In the genomic region with DNA sequence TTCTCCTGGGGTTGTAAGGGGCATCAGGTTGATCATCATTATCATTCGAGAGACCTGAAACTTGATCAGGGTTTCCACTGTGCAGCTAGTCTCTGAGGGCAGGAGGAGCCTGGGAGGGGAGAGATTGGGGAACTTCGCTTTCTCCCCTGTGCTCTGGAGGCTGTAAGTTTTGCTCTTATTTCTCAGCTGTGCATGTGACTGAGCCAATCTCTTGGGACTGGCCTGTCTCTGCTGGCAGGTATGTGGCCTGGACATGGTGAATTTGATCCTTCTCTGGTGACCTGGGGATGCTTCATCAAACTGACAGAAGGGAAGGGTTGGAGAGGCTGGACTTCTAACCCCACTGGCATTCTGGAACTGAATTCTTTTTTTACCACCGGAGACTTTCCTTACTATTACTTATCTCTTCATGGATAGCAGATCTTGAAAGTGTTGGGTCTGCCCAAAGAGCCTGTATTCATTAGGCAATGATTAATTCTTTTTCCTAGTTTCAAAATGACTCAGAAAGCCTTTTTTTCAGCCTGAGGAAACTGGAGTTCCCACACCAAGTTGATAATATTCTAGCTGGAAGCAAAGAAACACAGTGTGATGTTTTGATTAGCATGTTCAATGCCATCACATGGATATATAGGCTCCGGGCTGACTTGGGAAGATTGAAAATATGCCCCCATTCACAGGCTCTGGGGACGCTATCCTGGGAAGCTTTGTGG, we compare ENCODE assay signal across 16 cellular contexts. TPM values are rescaled to one million over a fixed set of nuclear protein-coding genes. Genes with fewer than 3 reads are reported as not detected.
DNase-seq lines count a peak whose midpoint lies in the region; ATAC-seq and TF ChIP-seq lines count a peak whose summit lies in the region.
"Had no signal": no experiment of that assay in that cellular context is flagged by ENCODE, and none has a peak within 500 bp of the region (broad histone marks: within the 10 kb centered on the region; RNA-seq: fewer than 3 reads in every experiment).

No MANE protein-coding gene starts in this region.

- no peak overlapping the region for H3K4me3 Mint-ChIP-seq in activated naive CD4-positive, alpha-beta T cell treated with anti-CD3 and anti-CD28 coated beads for 36 hours
- H3K4me3 Mint-ChIP-seq: T-helper 2 cell treated with Interferon-gamma antibody and Interleukin-4, amounts not matched to agents 5 μg/mL and 100 μg/mL, for 36 hours had no signal

- H3K4me1 Mint-ChIP-seq in activated naive CD4-positive, alpha-beta T cell treated with anti-CD3 and anti-CD28 coated beads for 36 hours (ENCODE audit: low read depth): peaks cover 15% of the 10 kb centered on the region

- H3K27me3 ChIP-seq in heart left ventricle (no peaks in the 10 kb centered on the region), uterus (no peaks in the 10 kb centered on the region)

- H3K9me3 ChIP-seq in heart left ventricle (peaks cover 0 to 15% (median under 1%) of the 10 kb centered on the region in 12 donors), uterus (no peaks in the 10 kb centered on the region)

- peaks cover 24 to 91% (median 73%) of the 10 kb centered on the region in 12 donors for H3K4me1 ChIP-seq in heart left ventricle
- H3K4me1 ChIP-seq in uterus: peaks cover 0 to 30% of the 10 kb centered on the region in 2 donors

- H3K36me3 ChIP-seq in heart left ventricle (peaks cover 0 to 16% (median 0%) of the 10 kb centered on the region in 9 donors), uterus (no peaks in the 10 kb centered on the region)

- no peak overlapping the region for H3K4me3 ChIP-seq in heart left ventricle
- no peak overlapping the region for H3K4me3 ChIP-seq in choroid plexus epithelial cell (ENCODE audit: low read depth, low read length)
- no peak overlapping the region for H3K4me3 ChIP-seq in uterus

- peaks cover 4% of the 10 kb centered on the region for H3K9me3 Mint-ChIP-seq in activated naive CD4-positive, alpha-beta T cell treated with anti-CD3 and anti-CD28 coated beads for 36 hours
- H3K9me3 Mint-ChIP-seq: T-helper 2 cell treated with Interferon-gamma antibody and Interleukin-4, amounts not matched to agents 5 μg/mL and 100 μg/mL, for 36 hours had no signal

- intact Hi-C loops in heart left ventricle (cut with DNase I): loop anchor here in 2 of 10 donors (5.0 to 10.0 kb wide), 2 partner anchors 36 to 138 kb away; partner anchors contain the start of gene TSPAN18 (in 1 of the 2)
- intact Hi-C loops in left cardiac atrium (cut with DNase I): loop anchor here in 1 of 2 donors (5.0 kb wide), 1 partner anchor 94 kb away; no protein-coding TSS in a partner anchor
- intact Hi-C loops in uterus (cut with DNase I; ENCODE audit: low total_unique reads): no loop called here
- intact Hi-C loops in activated naive CD4-positive, alpha-beta T cell treated with anti-CD3 and anti-CD28 coated beads for 36 hours (cut with micrococcal nuclease): no loop called here

- TF ChIP-seq POLR2A in heart left ventricle (IDR thresholded peaks at IDR 0.05): no peak
- no peak for TF ChIP-seq POLR2A in uterus (IDR thresholded peaks at IDR 0.05)

- TF ChIP-seq CTCF in heart left ventricle (IDR thresholded peaks at IDR 0.05) (no peak), choroid plexus epithelial cell (conservative IDR thresholded peaks at IDR 0.05; ENCODE audit: low read depth, low read length) (no peak), uterus (IDR thresholded peaks at IDR 0.05) (no peak)

- WGBS in heart left ventricle, 4 donors: 62 to 67% (median 65%) methylated on average over 5 of the region's 5 CpGs

- H3K27ac ChIP-seq in heart left ventricle (peak overlapping the region in 11 of 12 donors; percentile 31 to 96 (median 89)), uterus (peak overlapping the region; percentile 84 to 87)

- CTCF ChIA-PET in activated naive CD4-positive, alpha-beta T cell treated with anti-CD3 and anti-CD28 coated beads for 36 hours (lab: Charles Lee): interaction anchor here (0.7 to 1.4 kb wide), 2 partner anchors 8 to 207 kb away, joined by 3 read pairs; no protein-coding TSS in a partner anchor

- no peak overlapping the region for H3K27ac Mint-ChIP-seq in activated naive CD4-positive, alpha-beta T cell treated with anti-CD3 and anti-CD28 coated beads for 36 hours
- H3K27ac Mint-ChIP-seq: T-helper 2 cell treated with Interferon-gamma antibody and Interleukin-4, amounts not matched to agents 5 μg/mL and 100 μg/mL, for 36 hours had no signal

- H3K27me3 Mint-ChIP-seq in activated naive CD4-positive, alpha-beta T cell treated with anti-CD3 and anti-CD28 coated beads for 36 hours (ENCODE audit: low read depth): no peaks in the 10 kb centered on the region

- DNase-seq in heart left ventricle: no peak
- DNase-seq in left cardiac atrium: no peak
- DNase-seq in choroid plexus epithelial cell (ENCODE audit: low read depth): peak; percentile 21
- DNase-seq in left kidney (ENCODE audit: low read depth, low spot score): peak; percentile 81
- DNase-seq in uterus: peak; percentile 17 to 25
- no peak for DNase-seq in activated naive CD4-positive, alpha-beta T cell treated with anti-CD3 and anti-CD28 coated beads for 36 hours
- no peak for DNase-seq in HCEC 1CT
- no peak for DNase-seq in Ammon's horn (ENCODE audit: low spot score)
- DNase-seq: activated CD4-positive, alpha-beta T cell treated with anti-CD3 and anti-CD28 coated beads, Interleukin-2, amount 50 U/mL, for 1 hour; DMS153; NCI-H2029 treated with DMSO at 0.1 percent for 48 hours; NCI-H82; nucleus accumbens; stimulated activated CD4-positive, alpha-beta T cell treated with anti-CD3 and anti-CD28 coated beads, Interleukin-12 subunit alpha, Interleukin-12 subunit beta, amount 100 ng/mL, for 4 hours had no signal

- peaks cover 29% of the 10 kb centered on the region for H3K36me3 Mint-ChIP-seq in activated naive CD4-positive, alpha-beta T cell treated with anti-CD3 and anti-CD28 coated beads for 36 hours (ENCODE audit: low read depth)

- ATAC-seq in heart left ventricle (no peak), left cardiac atrium (no peak)

RNA-seq across cellular contexts. Expression of gene TSPAN18, which starts 36.5 kb away (rescaled TPM):
- total RNA-seq in heart left ventricle: 100 to 1,000 TPM in 4 of 9 donors, 10 to 100 TPM in 5; 47.6 to 151 (median 90.6) TPM
- 10 to 100 TPM; 40.0 to 60.4 TPM for polyA plus RNA-seq in heart left ventricle
- total RNA-seq in left cardiac atrium: 100 to 1,000 TPM; 152 to 166 TPM
- 100 to 1,000 TPM in 1 of 4 donors, 10 to 100 TPM in 1, 1 to 10 TPM in 2; 1.2 to 117 (median 20.1) TPM for total RNA-seq in uterus
- total RNA-seq in activated naive CD4-positive, alpha-beta T cell treated with anti-CD3 and anti-CD28 coated beads for 36 hours: 1 to 10 TPM; 7.3 to 8.4 TPM
- total RNA-seq: HT-29 had no signal

Comparison
In these comparisons a context has a peak if more than half of its experiments do, and no peak if none do; other contexts are left out.
1. DNase-seq: peak in choroid plexus epithelial cell (single experiment), left kidney (single experiment) and uterus (2 of 2); none in heart left ventricle (0 of 5), left cardiac atrium (single experiment), activated naive CD4-positive, alpha-beta T cell treated with anti-CD3 and anti-CD28 coated beads for 36 hours (single experiment), HCEC 1CT (single experiment) and Ammon's horn (single experiment).